Comparison of ENCODE assay signal across 17 cellular contexts in the genomic region with DNA sequence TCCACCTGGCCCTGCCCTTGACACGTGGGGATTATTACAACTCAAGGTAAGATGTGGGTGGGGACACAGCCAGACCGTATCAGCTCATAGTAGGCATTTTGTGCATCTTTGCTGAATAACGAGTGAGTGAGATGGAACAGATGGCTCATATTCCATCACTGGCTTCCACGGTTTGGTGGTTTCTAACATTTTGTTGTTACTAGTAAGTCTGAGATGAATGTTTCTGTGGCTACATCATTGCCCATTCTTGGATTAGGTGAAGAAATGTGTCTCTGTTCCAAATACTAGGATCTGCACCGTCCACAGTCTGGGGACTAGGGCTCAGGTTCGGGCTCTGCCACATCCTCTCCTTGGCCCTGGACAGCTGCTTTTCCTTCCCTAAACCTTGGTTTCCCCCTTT. TPM values are rescaled to one million over a fixed set of nuclear protein-coding genes. Genes with fewer than 3 reads are reported as not detected.
DNase-seq lines count a peak whose midpoint lies in the region; ATAC-seq and TF ChIP-seq lines count a peak whose summit lies in the region.
"Had no signal": no experiment of that assay in that cellular context is flagged by ENCODE, and none has a peak within 500 bp of the region (broad histone marks: within the 10 kb centered on the region; RNA-seq: fewer than 3 reads in every experiment).

No MANE protein-coding gene starts in this region.

- H3K27ac ChIP-seq in IMR-90 (ENCODE audit: insufficient read depth, low read length): no peak overlapping the region
- peak overlapping the region; percentile 30 for H3K27ac ChIP-seq in skeletal muscle tissue (ENCODE audit: low read depth, low read length)
- H3K27ac ChIP-seq: C4-2B had no signal

- no peaks in the 10 kb centered on the region for H3K36me3 Mint-ChIP-seq in activated CD8-positive, alpha-beta T cell treated with anti-CD3 and anti-CD28 coated beads for 36 hours (ENCODE audit: low read depth)
- no peaks in the 10 kb centered on the region for H3K36me3 Mint-ChIP-seq in activated CD8-positive, alpha-beta T cell treated with anti-CD3 and anti-CD28 coated beads, Interleukin-2, amount 10 ng/mL, durations not matched to agents 7 days and 5 days (ENCODE audit: low read depth)
- no peaks in the 10 kb centered on the region for H3K36me3 Mint-ChIP-seq in natural killer cell

- no peak overlapping the region for H4K8ac ChIP-seq in IMR-90 (ENCODE audit: low read depth in 2 of 2, low read length in 2 of 2)

- H2BK15ac ChIP-seq in IMR-90 (ENCODE audit: low read depth, low read length): no peak overlapping the region

- no peak overlapping the region for H4K5ac ChIP-seq in IMR-90 (ENCODE audit: low read depth, low read length)

- POLR2A ChIA-PET in activated CD8-positive, alpha-beta T cell treated with anti-CD3 and anti-CD28 coated beads for 36 hours (lab: Charles Lee): no interaction called here
- POLR2A ChIA-PET in activated CD8-positive, alpha-beta T cell treated with anti-CD3 and anti-CD28 coated beads, Interleukin-2, amount 10 ng/mL, durations not matched to agents 7 days and 5 days (lab: Charles Lee): no interaction called here
- POLR2A ChIA-PET in IMR-90 (lab: Charles Lee; ENCODE audit: unreplicated experiment): no interaction called here

- H3K9ac ChIP-seq in IMR-90 (ENCODE audit: low read depth, low read length): no peak overlapping the region
- H3K9ac ChIP-seq in skeletal muscle tissue (ENCODE audit: low read depth in 1 of 3, low read length in 3 of 3): peak overlapping the region in 1 of 3 donors; percentile 25

- no TSS peak for BruUV-seq in IMR-90 (replicated peaks; lab: Mats Ljungman, UMichigan)

- H3K4me3 ChIP-seq in IMR-90 (ENCODE audit: insufficient read depth, low read depth, low read length): no peak overlapping the region
- H3K4me3 ChIP-seq in fibroblast of the aortic adventitia (ENCODE audit: low read depth, low read length): no peak overlapping the region
- no peak overlapping the region for H3K4me3 ChIP-seq in skeletal muscle tissue (ENCODE audit: low read length in 3 of 3)
- H3K4me3 ChIP-seq: MG63 had no signal

- no peak overlapping the region for H2BK20ac ChIP-seq in IMR-90 (ENCODE audit: low read depth, low read length)

- H3K14ac ChIP-seq in IMR-90 (replicated peaks; ENCODE audit: low read depth, low read length): no peak overlapping the region

- no peaks in the 10 kb centered on the region for H3K79me1 ChIP-seq in IMR-90 (ENCODE audit: low read depth in 1 of 2, low read length in 2 of 2)

- no peak overlapping the region for H3K18ac ChIP-seq in IMR-90 (ENCODE audit: low read depth, low read length)

- H3K4me3 Mint-ChIP-seq in activated CD8-positive, alpha-beta T cell treated with anti-CD3 and anti-CD28 coated beads for 36 hours: no peak overlapping the region
- no peak overlapping the region for H3K4me3 Mint-ChIP-seq in activated CD8-positive, alpha-beta T cell treated with anti-CD3 and anti-CD28 coated beads, Interleukin-2, amount 10 ng/mL, durations not matched to agents 7 days and 5 days
- no peak overlapping the region for H3K4me3 Mint-ChIP-seq in natural killer cell

- no peak overlapping the region for H3K4ac ChIP-seq in IMR-90 (ENCODE audit: low read depth, low read length)

- no peak for TF ChIP-seq POLR2A in IMR-90 (IDR thresholded peaks at IDR 0.05; ENCODE audit: low read depth, low read length)

- no peak overlapping the region for H2AFZ ChIP-seq in IMR-90 (replicated peaks; ENCODE audit: low read length, poor library complexity)

- intact Hi-C loops in activated CD8-positive, alpha-beta T cell treated with anti-CD3 and anti-CD28 coated beads for 36 hours (cut with micrococcal nuclease): no loop called here
- intact Hi-C loops in IMR-90 (cut with micrococcal nuclease) (no loop called here), natural killer cell (cut with micrococcal nuclease) (no loop called here)

- peaks cover 12% of the 10 kb centered on the region for H3K4me1 Mint-ChIP-seq in activated CD8-positive, alpha-beta T cell treated with anti-CD3 and anti-CD28 coated beads for 36 hours (ENCODE audit: low read depth)
- peaks cover 11% of the 10 kb centered on the region for H3K4me1 Mint-ChIP-seq in activated CD8-positive, alpha-beta T cell treated with anti-CD3 and anti-CD28 coated beads, Interleukin-2, amount 10 ng/mL, durations not matched to agents 7 days and 5 days (ENCODE audit: low read depth)
- H3K4me1 Mint-ChIP-seq in natural killer cell: peaks cover 14 to 19% of the 10 kb centered on the region in 2 donors

- dilution Hi-C loops in IMR-90 (cut with HindIII; ENCODE audit: low sequenced_read_pairs, unreplicated experiment): no loop called here

- 0 out of 2 replicates have a peak, but pooled peaks cover 4% of the 10 kb centered on the region for H3K9me1 ChIP-seq in IMR-90 (ENCODE audit: insufficient read depth, low read length)

- H3K4me2 ChIP-seq in IMR-90 (ENCODE audit: low read depth, low read length): no peak overlapping the region

- no peak overlapping the region for H2AK9ac ChIP-seq in IMR-90 (replicated peaks; ENCODE audit: low read depth, low read length, poor library complexity)

- H3K27me3 ChIP-seq in IMR-90 (ENCODE audit: control insufficient read depth, insufficient read depth, low read length): peaks cover 63% of the 10 kb centered on the region
- H3K27me3 ChIP-seq in skeletal muscle tissue (ENCODE audit: control insufficient read depth in 3 of 3, insufficient read depth in 3 of 3, low read length in 3 of 3): no peaks in the 10 kb centered on the region

- no peak overlapping the region for H3K27ac Mint-ChIP-seq in activated CD8-positive, alpha-beta T cell treated with anti-CD3 and anti-CD28 coated beads for 36 hours
- H3K27ac Mint-ChIP-seq in activated CD8-positive, alpha-beta T cell treated with anti-CD3 and anti-CD28 coated beads, Interleukin-2, amount 10 ng/mL, durations not matched to agents 7 days and 5 days: no peak overlapping the region
- H3K27ac Mint-ChIP-seq in natural killer cell: no peak overlapping the region

- in situ Hi-C loops in IMR-90 (cut with MboI; ENCODE audit: low sequenced_read_pairs): no loop called here

- peaks cover 8% of the 10 kb centered on the region for H3K27me3 Mint-ChIP-seq in activated CD8-positive, alpha-beta T cell treated with anti-CD3 and anti-CD28 coated beads for 36 hours
- H3K27me3 Mint-ChIP-seq in activated CD8-positive, alpha-beta T cell treated with anti-CD3 and anti-CD28 coated beads, Interleukin-2, amount 10 ng/mL, durations not matched to agents 7 days and 5 days (ENCODE audit: low read depth): peaks cover 15% of the 10 kb centered on the region
- H3K27me3 Mint-ChIP-seq in natural killer cell (ENCODE audit: low read depth in 2 of 2): peaks cover 0 to 14% of the 10 kb centered on the region in 2 donors

- no peak overlapping the region for H2BK5ac ChIP-seq in IMR-90 (ENCODE audit: low read depth, low read length, poor library complexity, severe bottlenecking)

- H3K9me3 Mint-ChIP-seq in activated CD8-positive, alpha-beta T cell treated with anti-CD3 and anti-CD28 coated beads for 36 hours: no peaks in the 10 kb centered on the region
- H3K9me3 Mint-ChIP-seq in activated CD8-positive, alpha-beta T cell treated with anti-CD3 and anti-CD28 coated beads, Interleukin-2, amount 10 ng/mL, durations not matched to agents 7 days and 5 days (ENCODE audit: insufficient read depth): no peaks in the 10 kb centered on the region
- H3K9me3 Mint-ChIP-seq in natural killer cell: no peaks in the 10 kb centered on the region

- DNase-seq in activated CD8-positive, alpha-beta T cell treated with anti-CD3 and anti-CD28 coated beads for 36 hours: peak; percentile 37
- no peak for DNase-seq in activated CD8-positive, alpha-beta T cell treated with anti-CD3 and anti-CD28 coated beads, Interleukin-2, amount 10 ng/mL, durations not matched to agents 7 days and 5 days
- DNase-seq in IMR-90 (peak; percentile 33), fibroblast of the aortic adventitia (ENCODE audit: low read depth) (peak; percentile 8), natural killer cell (no peak), anterior cingulate cortex (lab: John Stamatoyannopoulos, UW) (no peak)
- DNase-seq: GOT3, MG63, NCI-H1092 treated with DMSO at 0.1 percent for 48 hours, NCI-H1694, NCI-H2107, NCI-H226, NCI-H524 treated with DMSO at 0.1 percent for 48 hours had no signal

- no peak for ATAC-seq in activated CD8-positive, alpha-beta T cell treated with anti-CD3 and anti-CD28 coated beads for 36 hours
- no peak for ATAC-seq in activated CD8-positive, alpha-beta T cell treated with anti-CD3 and anti-CD28 coated beads, Interleukin-2, amount 10 ng/mL, durations not matched to agents 7 days and 5 days
- ATAC-seq in IMR-90 (ENCODE audit: low read depth) (no peak), natural killer cell (no peak), HG02884 (IDR thresholded peaks at IDR 0.05; ENCODE audit: unreplicated experiment) (no peak)
- ATAC-seq: HepG2 had no signal

- H2AK5ac ChIP-seq in IMR-90 (ENCODE audit: low read depth, low read length): no peak overlapping the region

- H3K4me1 ChIP-seq in IMR-90 (ENCODE audit: control insufficient read depth, insufficient read depth, low read length) (peaks cover 5% of the 10 kb centered on the region; the same call in 1 of the 2 replicates), skeletal muscle tissue (ENCODE audit: control insufficient read depth in 3 of 3, insufficient read depth in 3 of 3, low read length in 3 of 3) (peaks cover 41 to 82% (median 63%) of the 10 kb centered on the region in 3 donors)

- no CpG with 5 or more reads among the region's 6 CpGs for WGBS in IMR-90 (ENCODE audit: extremely low coverage in 2 of 2, insufficient read length in 1 of 2), 2 experiments

- H3K56ac ChIP-seq in IMR-90 (ENCODE audit: extremely low read depth, insufficient read depth, low read length): no peak overlapping the region

- no peak for TF ChIP-seq RAD21 in IMR-90 (IDR thresholded peaks at IDR 0.05; ENCODE audit: low read length)

- no peak overlapping the region for H2BK120ac ChIP-seq in IMR-90 (ENCODE audit: low read depth, low read length)

- no peak overlapping the region for H4K91ac ChIP-seq in IMR-90 (ENCODE audit: insufficient read depth, low read depth, low read length)

- H3K9me3 ChIP-seq in IMR-90 (ENCODE audit: control insufficient read depth, insufficient read depth, low read length) (no peaks in the 10 kb centered on the region), skeletal muscle tissue (ENCODE audit: control insufficient read depth in 3 of 3, low read length in 3 of 3) (no peaks in the 10 kb centered on the region)
- H3K9me3 ChIP-seq: MG63 had no signal

- CTCF ChIA-PET in activated CD8-positive, alpha-beta T cell treated with anti-CD3 and anti-CD28 coated beads for 36 hours (lab: Charles Lee): interaction anchor here (0.6 kb wide), 1 partner anchor 166 kb away, joined by 3 read pairs; no protein-coding TSS in a partner anchor
- CTCF ChIA-PET in activated CD8-positive, alpha-beta T cell treated with anti-CD3 and anti-CD28 coated beads, Interleukin-2, amount 10 ng/mL, durations not matched to agents 7 days and 5 days (lab: Charles Lee): no interaction called here
- CTCF ChIA-PET in IMR-90 (lab: Yijun Ruan, JAX): no interaction called here

- no peak overlapping the region for H3K23ac ChIP-seq in IMR-90 (ENCODE audit: low read depth, low read length)

- H4K20me1 ChIP-seq in IMR-90 (ENCODE audit: insufficient read depth, low read length): no peaks in the 10 kb centered on the region; the same call in 1 of the 2 replicates

- H3K36me3 ChIP-seq in IMR-90 (ENCODE audit: control insufficient read depth, insufficient read depth, low read length) (no peaks in the 10 kb centered on the region), skeletal muscle tissue (ENCODE audit: control insufficient read depth in 3 of 3, insufficient read depth in 3 of 3, low read length in 3 of 3) (no peaks in the 10 kb centered on the region)
- H3K36me3 ChIP-seq: MG63 had no signal

- TF ChIP-seq CTCF in activated CD8-positive, alpha-beta T cell treated with anti-CD3 and anti-CD28 coated beads for 36 hours (IDR thresholded peaks at IDR 0.05): no peak
- no peak for TF ChIP-seq CTCF in IMR-90 (conservative IDR thresholded peaks at IDR 0.05; ENCODE audit: low read depth, low read length)
- no peak for TF ChIP-seq CTCF in fibroblast of the aortic adventitia (IDR thresholded peaks at IDR 0.05; ENCODE audit: insufficient read depth, low read length)
- no peak for TF ChIP-seq CTCF in natural killer cell (IDR thresholded peaks at IDR 0.05)

RNA-seq across cellular contexts. Expression of a gene that starts 3.6 kb away (rescaled TPM):
- under 1 TPM; 0.32 to 0.54 TPM for total RNA-seq in activated CD8-positive, alpha-beta T cell treated with anti-CD3 and anti-CD28 coated beads for 36 hours
- under 1 TPM; 0.42 to 0.55 TPM for total RNA-seq in activated CD8-positive, alpha-beta T cell treated with anti-CD3 and anti-CD28 coated beads, Interleukin-2, amount 10 ng/mL, durations not matched to agents 7 days and 5 days
- total RNA-seq in IMR-90 (2012; rRNA removed): under 0.01 TPM in 2 replicates
- polyA plus RNA-seq in IMR-90 (2012; rRNA removed): 0.07 and 0.10 TPM in 2 replicates
- 0.05 and 0.08 TPM in 2 replicates for polyA plus RNA-seq in IMR-90 (2012; cell fraction: cytosol; rRNA removed)
- polyA plus RNA-seq in IMR-90 (2012; cell fraction: nucleus; rRNA removed; ENCODE audit: low replicate concordance): 0.08 TPM in 2 replicates
- under 0.01 TPM in 1 of 2 replicates, not detected in the other for total RNA-seq in fibroblast of the aortic adventitia (ENCODE audit: low replicate concordance)
- total RNA-seq in skeletal muscle tissue: 7.3 TPM
- total RNA-seq in natural killer cell: 1 to 10 TPM in 2 of 3 donors, under 1 TPM in 1; 0.71 to 2.8 (median 1.3) TPM

RNA-seq across cellular contexts. Expression of a gene that starts 44.0 kb away (rescaled TPM):
- total RNA-seq in activated CD8-positive, alpha-beta T cell treated with anti-CD3 and anti-CD28 coated beads for 36 hours: 10 to 100 TPM; 16.2 to 17.5 TPM
- 1 to 10 TPM; 6.3 to 7.3 TPM for total RNA-seq in activated CD8-positive, alpha-beta T cell treated with anti-CD3 and anti-CD28 coated beads, Interleukin-2, amount 10 ng/mL, durations not matched to agents 7 days and 5 days
- total RNA-seq in IMR-90 (2012; rRNA removed) (1.4 and 1.6 TPM in 2 replicates), fibroblast of the aortic adventitia (ENCODE audit: low replicate concordance) (0.41 and 1.5 TPM in 2 replicates), skeletal muscle tissue (13.0 TPM), natural killer cell (10 to 100 TPM; 50.1 to 61.7 (median 54.9) TPM)
- polyA plus RNA-seq in IMR-90 (2012; rRNA removed): 2.2 and 2.3 TPM in 2 replicates
- 2.4 and 2.5 TPM in 2 replicates for polyA plus RNA-seq in IMR-90 (2012; cell fraction: cytosol; rRNA removed)
- polyA plus RNA-seq in IMR-90 (2012; cell fraction: nucleus; rRNA removed; ENCODE audit: low replicate concordance): 7.2 and 19.2 TPM in 2 replicates

Comparison
In these comparisons a context has a peak if more than half of its experiments do, and no peak if none do; other contexts are left out.
1. DNase-seq: peak in activated CD8-positive, alpha-beta T cell treated with anti-CD3 and anti-CD28 coated beads for 36 hours (single experiment), IMR-90 (single experiment) and fibroblast of the aortic adventitia (single experiment); none in activated CD8-positive, alpha-beta T cell treated with anti-CD3 and anti-CD28 coated beads, Interleukin-2, amount 10 ng/mL, durations not matched to agents 7 days and 5 days (single experiment), natural killer cell (single experiment) and anterior cingulate cortex (0 of 58).